8 cellular contexts compared by ENCODE assay signal in genomic region chr7:67223551-67223950, GRCh38.
DNase-seq lines count a peak whose midpoint lies in the region; ATAC-seq, FAIRE-seq and TF ChIP-seq lines count a peak whose summit lies in the region.
"Not testable (repeated sequence)": the region's sequence is repeated elsewhere in the genome, so short reads cannot be mapped to it uniquely, and the experiment has no call there.

No MANE protein-coding gene starts in this region.

- H3K27ac ChIP-seq in right cardiac atrium (ENCODE audit: low read length); upper lobe of right lung: not testable (repeated sequence)

- not testable (repeated sequence) for H3K4me3 ChIP-seq in astrocyte of the spinal cord (ENCODE audit: low read depth, low read length); right cardiac atrium (ENCODE audit: low read length); upper lobe of right lung

- H3K27me3 ChIP-seq in right cardiac atrium (ENCODE audit: control insufficient read depth, insufficient read depth); upper lobe of right lung: not testable (repeated sequence)

- DNase-seq in AG08396 (ENCODE audit: low spot score) (peak; percentile 64), H54 (ENCODE audit: insufficient read length, low spot score) (peak; percentile 14), RPMI7951 (ENCODE audit: low read depth) (peak; percentile 84), astrocyte of the spinal cord (ENCODE audit: low read depth, low spot score) (peak; percentile 77), fibroblast of gingiva (ENCODE audit: low read depth) (peak; percentile 42), right cardiac atrium (peak in 2 of 3 donors; percentile 21 to 32), occipital lobe (lab: John Stamatoyannopoulos, UW) (peak; percentile 40)
- DNase-seq in upper lobe of right lung: not testable (repeated sequence)

- H3K9me3 ChIP-seq in right cardiac atrium (ENCODE audit: control insufficient read depth, low read length); upper lobe of right lung: not testable (repeated sequence)

- H3K4me1 ChIP-seq in right cardiac atrium (ENCODE audit: control insufficient read depth, insufficient read depth, low read length); upper lobe of right lung: not testable (repeated sequence)

- in situ Hi-C loops in astrocyte of the spinal cord (cut with HindIII; ENCODE audit: low sequenced_read_pairs): not testable (repeated sequence)

- FAIRE-seq in H54 (lab: Jason Lieb, UNC): peak; percentile 48

- TF ChIP-seq CTCF in astrocyte of the spinal cord (IDR thresholded peaks at IDR 0.05; ENCODE audit: low read depth, low read length); upper lobe of right lung (IDR thresholded peaks at IDR 0.05): not testable (repeated sequence)

- 63% methylated on average over 2 of the region's 2 CpGs for WGBS in right cardiac atrium

- intact Hi-C loops in right cardiac atrium (cut with DNase I); upper lobe of right lung (cut with DNase I): not testable (repeated sequence)

- not testable (repeated sequence) for TF ChIP-seq POLR2A in H54 (IDR thresholded peaks at IDR 0.05; ENCODE audit: low read depth, low read length)

- ATAC-seq in right cardiac atrium (peak in 1 of 2 donors; percentile 43), upper lobe of right lung (peak; percentile 49)

- not testable (repeated sequence) for H3K36me3 ChIP-seq in upper lobe of right lung
